ENCODE assay signal across 1 cellular context in the genomic region with DNA sequence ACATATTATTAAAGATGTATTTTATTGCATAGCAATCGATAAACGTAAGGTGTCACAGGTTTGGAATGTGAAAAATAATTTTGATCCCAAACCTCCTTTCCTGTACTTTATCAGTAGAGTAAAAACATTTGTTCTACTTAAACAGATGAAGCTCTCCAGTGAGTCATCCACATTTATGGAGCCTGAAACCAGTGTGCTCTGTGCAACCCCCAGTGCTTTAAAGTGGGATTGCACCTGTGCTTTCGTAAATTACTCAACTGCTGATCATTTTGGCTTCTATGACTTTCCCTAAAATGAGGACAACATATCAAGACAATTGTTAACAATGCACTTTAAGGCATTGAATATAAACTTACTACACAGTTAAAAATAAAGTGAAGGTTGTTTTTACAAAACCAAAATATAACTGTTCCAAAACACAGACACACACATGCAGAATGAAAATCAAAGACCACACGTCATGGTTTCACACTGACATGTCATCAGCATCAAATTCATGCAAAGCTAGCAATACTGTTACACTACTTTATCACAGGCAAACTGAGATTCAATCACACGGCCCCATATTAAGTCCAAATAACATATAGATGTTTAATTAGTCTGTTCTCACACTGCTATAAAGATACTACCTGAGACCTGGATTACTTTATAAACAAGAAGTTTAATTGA.
TF ChIP-seq lines count a peak whose summit lies in the region.

No MANE protein-coding gene starts in this region.

TF ChIP-seq in K562, 482 proteins besides CTCF, POLR2A, EP300 and RAD21:
- TF ChIP-seq, protein P1, sequence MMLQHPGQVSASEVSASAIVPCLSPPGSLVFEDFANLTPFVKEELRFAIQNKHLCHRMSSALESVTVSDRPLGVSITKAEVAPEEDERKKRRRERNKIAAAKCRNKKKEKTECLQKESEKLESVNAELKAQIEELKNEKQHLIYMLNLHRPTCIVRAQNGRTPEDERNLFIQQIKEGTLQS (IDR thresholded peaks at IDR 0.05) = peak; percentile 69
- TF ChIP-seq, protein P1 (CRISPR knock-in tag; conservative IDR thresholded peaks at IDR 0.05) = no peak
- TF ChIP-seq FOSL1 (tag; conservative IDR thresholded peaks at IDR 0.05) (peak; percentile 69), JUND (IDR thresholded peaks at IDR 0.05; ENCODE audit: borderline replicate concordance, low read depth, low read length) (peak; percentile 79), JUND (tag; IDR thresholded peaks at IDR 0.05; ENCODE audit: borderline replicate concordance, low read depth, low read length) (peak; percentile 29; the same call in 1 of the 3 replicates), SMARCE1 (IDR thresholded peaks at IDR 0.05) (no peak)
